1 cellular context compared by ENCODE assay signal in the genomic region with DNA sequence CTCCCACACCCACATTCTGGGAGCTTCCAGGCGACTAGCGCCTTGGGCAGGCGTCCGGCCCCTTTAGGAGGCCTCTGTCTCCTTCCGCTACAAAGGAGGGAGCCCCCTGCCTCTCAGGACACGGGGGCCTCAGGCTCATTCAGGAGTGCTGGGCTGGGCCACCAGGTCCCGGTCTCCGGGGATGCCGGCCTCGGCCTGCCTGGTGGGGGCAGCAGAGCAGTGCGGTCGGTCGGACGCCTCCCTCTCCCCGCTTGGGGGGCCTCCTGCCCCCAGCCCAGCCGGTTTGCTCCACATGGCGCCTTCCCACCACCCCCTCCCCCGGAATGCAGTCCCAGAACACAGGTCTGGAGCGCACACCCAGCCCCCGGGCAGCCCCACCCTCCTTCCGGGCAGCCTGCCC.
TF ChIP-seq lines count a peak whose summit lies in the region.

No MANE protein-coding gene starts in this region.

TF ChIP-seq in GM23338, 12 proteins besides CTCF, POLR2A, EP300 and RAD21 (continued from another document):
- TF ChIP-seq POLR2AphosphoS5 (IDR thresholded peaks at IDR 0.05; ENCODE audit: low read depth) (no peak), NANOG (IDR thresholded peaks at IDR 0.05; ENCODE audit: borderline replicate concordance) (no peak), EZH2 (IDR thresholded peaks at IDR 0.05; ENCODE audit: low read depth, unreplicated experiment) (no peak), ZNF331 (CRISPR knock-in tag; IDR thresholded peaks at IDR 0.05; ENCODE audit: low read depth) (no peak), EZH2phosphoT487 (IDR thresholded peaks at IDR 0.05; ENCODE audit: unreplicated experiment) (no peak), STAT1 (IDR thresholded peaks at IDR 0.05; ENCODE audit: unreplicated experiment) (no peak), ZNF114 (CRISPR knock-in tag; IDR thresholded peaks at IDR 0.05) (no peak), CREB1 (CRISPR knock-in tag; IDR thresholded peaks at IDR 0.05; ENCODE audit: low read depth) (no peak)
- TF ChIP-seq, protein P1, sequence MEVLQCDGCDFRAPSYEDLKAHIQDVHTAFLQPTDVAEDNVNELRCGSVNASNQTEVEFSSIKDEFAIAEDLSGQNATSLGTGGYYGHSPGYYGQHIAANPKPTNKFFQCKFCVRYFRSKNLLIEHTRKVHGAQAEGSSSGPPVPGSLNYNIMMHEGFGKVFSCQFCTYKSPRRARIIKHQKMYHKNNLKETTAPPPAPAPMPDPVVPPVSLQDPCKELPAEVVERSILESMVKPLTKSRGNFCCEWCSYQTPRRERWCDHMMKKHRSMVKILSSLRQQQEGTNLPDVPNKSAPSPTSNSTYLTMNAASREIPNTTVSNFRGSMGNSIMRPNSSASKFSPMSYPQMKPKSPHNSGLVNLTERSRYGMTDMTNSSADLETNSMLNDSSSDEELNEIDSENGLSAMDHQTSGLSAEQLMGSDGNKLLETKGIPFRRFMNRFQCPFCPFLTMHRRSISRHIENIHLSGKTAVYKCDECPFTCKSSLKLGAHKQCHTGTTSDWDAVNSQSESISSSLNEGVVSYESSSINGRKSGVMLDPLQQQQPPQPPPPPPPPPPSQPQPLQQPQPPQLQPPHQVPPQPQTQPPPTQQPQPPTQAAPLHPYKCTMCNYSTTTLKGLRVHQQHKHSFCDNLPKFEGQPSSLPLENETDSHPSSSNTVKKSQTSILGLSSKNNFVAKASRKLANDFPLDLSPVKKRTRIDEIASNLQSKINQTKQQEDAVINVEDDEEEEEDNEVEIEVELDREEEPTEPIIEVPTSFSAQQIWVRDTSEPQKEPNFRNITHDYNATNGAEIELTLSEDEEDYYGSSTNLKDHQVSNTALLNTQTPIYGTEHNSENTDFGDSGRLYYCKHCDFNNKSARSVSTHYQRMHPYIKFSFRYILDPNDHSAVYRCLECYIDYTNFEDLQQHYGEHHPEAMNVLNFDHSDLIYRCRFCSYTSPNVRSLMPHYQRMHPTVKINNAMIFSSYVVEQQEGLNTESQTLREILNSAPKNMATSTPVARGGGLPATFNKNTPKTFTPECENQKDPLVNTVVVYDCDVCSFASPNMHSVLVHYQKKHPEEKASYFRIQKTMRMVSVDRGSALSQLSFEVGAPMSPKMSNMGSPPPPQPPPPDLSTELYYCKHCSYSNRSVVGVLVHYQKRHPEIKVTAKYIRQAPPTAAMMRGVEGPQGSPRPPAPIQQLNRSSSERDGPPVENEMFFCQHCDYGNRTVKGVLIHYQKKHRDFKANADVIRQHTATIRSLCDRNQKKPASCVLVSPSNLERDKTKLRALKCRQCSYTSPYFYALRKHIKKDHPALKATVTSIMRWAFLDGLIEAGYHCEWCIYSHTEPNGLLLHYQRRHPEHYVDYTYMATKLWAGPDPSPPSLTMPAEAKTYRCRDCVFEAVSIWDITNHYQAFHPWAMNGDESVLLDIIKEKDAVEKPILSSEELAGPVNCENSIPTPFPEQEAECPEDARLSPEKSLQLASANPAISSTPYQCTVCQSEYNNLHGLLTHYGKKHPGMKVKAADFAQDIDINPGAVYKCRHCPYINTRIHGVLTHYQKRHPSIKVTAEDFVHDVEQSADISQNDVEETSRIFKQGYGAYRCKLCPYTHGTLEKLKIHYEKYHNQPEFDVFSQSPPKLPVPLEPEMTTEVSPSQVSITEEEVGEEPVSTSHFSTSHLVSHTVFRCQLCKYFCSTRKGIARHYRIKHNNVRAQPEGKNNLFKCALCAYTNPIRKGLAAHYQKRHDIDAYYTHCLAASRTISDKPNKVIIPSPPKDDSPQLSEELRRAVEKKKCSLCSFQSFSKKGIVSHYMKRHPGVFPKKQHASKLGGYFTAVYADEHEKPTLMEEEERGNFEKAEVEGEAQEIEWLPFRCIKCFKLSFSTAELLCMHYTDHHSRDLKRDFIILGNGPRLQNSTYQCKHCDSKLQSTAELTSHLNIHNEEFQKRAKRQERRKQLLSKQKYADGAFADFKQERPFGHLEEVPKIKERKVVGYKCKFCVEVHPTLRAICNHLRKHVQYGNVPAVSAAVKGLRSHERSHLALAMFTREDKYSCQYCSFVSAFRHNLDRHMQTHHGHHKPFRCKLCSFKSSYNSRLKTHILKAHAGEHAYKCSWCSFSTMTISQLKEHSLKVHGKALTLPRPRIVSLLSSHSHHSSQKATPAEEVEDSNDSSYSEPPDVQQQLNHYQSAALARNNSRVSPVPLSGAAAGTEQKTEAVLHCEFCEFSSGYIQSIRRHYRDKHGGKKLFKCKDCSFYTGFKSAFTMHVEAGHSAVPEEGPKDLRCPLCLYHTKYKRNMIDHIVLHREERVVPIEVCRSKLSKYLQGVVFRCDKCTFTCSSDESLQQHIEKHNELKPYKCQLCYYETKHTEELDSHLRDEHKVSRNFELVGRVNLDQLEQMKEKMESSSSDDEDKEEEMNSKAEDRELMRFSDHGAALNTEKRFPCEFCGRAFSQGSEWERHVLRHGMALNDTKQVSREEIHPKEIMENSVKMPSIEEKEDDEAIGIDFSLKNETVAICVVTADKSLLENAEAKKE (CRISPR knock-in tag; IDR thresholded peaks at IDR 0.05), result no peak
